In the genomic region with DNA sequence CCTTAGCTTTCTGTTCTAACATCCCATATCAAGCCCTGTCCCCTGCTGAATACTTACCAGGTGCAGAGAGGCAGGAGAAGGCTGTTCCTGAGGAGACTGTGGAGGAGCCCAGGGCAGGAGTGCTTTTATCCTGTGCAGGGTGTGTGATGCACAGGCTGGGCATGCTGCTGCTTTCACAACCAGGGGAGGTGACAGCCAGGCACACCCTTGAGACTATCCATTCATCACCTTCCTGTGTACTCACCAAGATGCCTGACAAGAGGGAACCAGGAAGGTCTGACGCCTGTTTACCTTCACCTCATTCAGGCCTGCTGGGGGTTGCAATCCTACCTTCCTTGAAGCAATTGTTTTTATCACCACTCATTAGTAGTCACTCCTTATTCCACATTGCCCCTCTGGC, we compare ENCODE assay signal across 17 cellular contexts. TPM values are rescaled to one million over a fixed set of nuclear protein-coding genes. Genes with fewer than 3 reads are reported as not detected.
DNase-seq lines count a peak whose midpoint lies in the region; ATAC-seq and TF ChIP-seq lines count a peak whose summit lies in the region.
"Had no signal": no experiment of that assay in that cellular context is flagged by ENCODE, and none has a peak within 500 bp of the region (broad histone marks: within the 10 kb centered on the region; RNA-seq: fewer than 3 reads in every experiment).

LCE3E (minus strand) TSS at position 100 of the 400 bp plus-strand sequence. CDS start 572 bp downstream, outside the sequence.

- 0 out of 3 replicates have a peak, but pooled peaks cover 3% of the 10 kb centered on the region for H3K36me3 Mint-ChIP-seq in GM23338 (ENCODE audit: low read depth)
- H3K36me3 Mint-ChIP-seq: CD14-positive monocyte had no signal

- no peak within 1 kb of the TSS for H3K4me3 Mint-ChIP-seq in GM23338
- H3K4me3 Mint-ChIP-seq: CD14-positive monocyte, H9 had no signal

- WGBS in upper lobe of left lung, 2 donors, result 53 to 71% methylated on average over 1 of the region's 1 CpG

- peaks cover 17% of the 10 kb centered on the region for H3K9me3 Mint-ChIP-seq in GM23338

- H3K27me3 ChIP-seq in GM23338 (ENCODE audit: insufficient read depth) (no peaks in the 10 kb centered on the region), upper lobe of left lung (no peaks in the 10 kb centered on the region), WERI-Rb-1 (ENCODE audit: insufficient read depth, low read depth, severe bottlenecking) (peaks cover 98% of the 10 kb centered on the region)

- no peak within 1 kb of the TSS; the same call in 1 of the 2 replicates for H3K27ac Mint-ChIP-seq in GM23338
- H3K27ac Mint-ChIP-seq: H9 had no signal

- TF ChIP-seq CTCF in GM23338 (conservative IDR thresholded peaks at IDR 0.05; ENCODE audit: low read depth in 2 of 2) (no peak), RWPE1 (conservative IDR thresholded peaks at IDR 0.05; ENCODE audit: low read depth) (no peak), upper lobe of left lung (IDR thresholded peaks at IDR 0.05) (no peak), WERI-Rb-1 (IDR thresholded peaks at IDR 0.05; ENCODE audit: low read depth, low read length) (no peak)

- ATAC-seq in GM23338, result no peak
- peak; percentile 14 to 49 for ATAC-seq in upper lobe of left lung (ENCODE audit: low FRiP score in 2 of 2)
- ATAC-seq: SK-N-SH treated with all-trans-retinoic acid at 6 μM for 48 hours had no signal

- TF ChIP-seq POLR2A in upper lobe of left lung (IDR thresholded peaks at IDR 0.05), result no peak

- H3K4me1 ChIP-seq in GM23338 (ENCODE audit: insufficient read depth), result no peaks in the 10 kb centered on the region
- H3K4me1 ChIP-seq in upper lobe of left lung, result no peaks in the 10 kb centered on the region

- H3K79me2 ChIP-seq in GM23338 (replicated peaks; ENCODE audit: insufficient read depth), result no peaks in the 10 kb centered on the region

- POLR2A ChIA-PET in RWPE1 (lab: Yijun Ruan, JAX; ENCODE audit: low non-redundant PET), result no interaction called here

- H3K36me3 ChIP-seq in GM23338 (ENCODE audit: insufficient read depth), result 0 out of 2 replicates have a peak, but pooled peaks cover 3% of the 10 kb centered on the region
- H3K36me3 ChIP-seq in upper lobe of left lung, result no peaks in the 10 kb centered on the region
- H3K36me3 ChIP-seq in WERI-Rb-1, result no peaks in the 10 kb centered on the region

- H2AFZ ChIP-seq in GM23338, result peak within 1 kb of the TSS; percentile 38; the same call in 1 of the 2 replicates

- no peak for TF ChIP-seq EP300 in upper lobe of left lung (IDR thresholded peaks at IDR 0.05)

- H3K9me2 ChIP-seq in GM23338 (ENCODE audit: insufficient read depth), result peaks cover 11% of the 10 kb centered on the region; the same call in 1 of the 2 replicates

- H3K4me3 ChIP-seq in GM23338, result no peak within 1 kb of the TSS
- H3K4me3 ChIP-seq in upper lobe of left lung, result no peak within 1 kb of the TSS
- no peak within 1 kb of the TSS for H3K4me3 ChIP-seq in WERI-Rb-1 (ENCODE audit: low read depth, low read length)

- no peaks in the 10 kb centered on the region for H3K4me1 Mint-ChIP-seq in GM23338
- H3K4me1 Mint-ChIP-seq: CD14-positive monocyte, H9 had no signal

- no peak within 1 kb of the TSS for H3K4me2 ChIP-seq in GM23338

- no peaks in the 10 kb centered on the region for H3F3A ChIP-seq in GM23338 (replicated peaks; ENCODE audit: low read depth)

- H3K27me3 Mint-ChIP-seq in GM23338 (ENCODE audit: insufficient read depth, low read depth, poor library complexity), result no peaks in the 10 kb centered on the region

- H3K9me3 ChIP-seq in upper lobe of left lung, result peaks cover 0 to 8% (median 5%) of the 10 kb centered on the region in 4 donors
- no peaks in the 10 kb centered on the region for H3K9me3 ChIP-seq in WERI-Rb-1 (ENCODE audit: severe bottlenecking)

- DNase-seq in GM23338 (ENCODE audit: low spot score) (no peak), RWPE1 (ENCODE audit: low spot score) (peak; percentile 53), epithelial cell of prostate (ENCODE audit: low read depth, low spot score) (peak; percentile 92), upper lobe of left lung (no peak), WERI-Rb-1 (no peak), DMS53 treated with DMSO at 0.1 percent for 48 hours (lab: John Stamatoyannopoulos, UW; ENCODE audit: unreplicated experiment) (no peak), OCI-M2 (lab: John Stamatoyannopoulos, UW; ENCODE audit: unreplicated experiment) (no peak)
- DNase-seq: DMS79 treated with DMSO at 0.1 percent for 48 hours; H9; NCI-H1105 treated with DMSO at 0.1 percent for 48 hours; NCI-H1694 treated with DMSO at 0.1 percent for 48 hours; NK-92 treated with Interleukin-12 subunit alpha and Interleukin-12 subunit beta, amount 100 ng/mL, for 24 hours; SHP77 treated with DMSO at 0.1 percent for 48 hours had no signal

- CTCF ChIA-PET in RWPE1 (lab: Yijun Ruan, JAX), result interaction anchor here (0.6 to 0.7 kb wide), 2 partner anchors 9 to 647 kb away, joined by 4 to 5 read pairs; no protein-coding TSS in a partner anchor

- H4K20me1 ChIP-seq in GM23338 (replicated peaks; ENCODE audit: insufficient read depth), result no peaks in the 10 kb centered on the region

- H3K27ac ChIP-seq in GM23338 (ENCODE audit: low read depth) (no peak within 1 kb of the TSS), RWPE1 (no peak within 1 kb of the TSS), epithelial cell of prostate (peak within 1 kb of the TSS; percentile 68), upper lobe of left lung (no peak within 1 kb of the TSS), WERI-Rb-1 (no peak within 1 kb of the TSS)

TF ChIP-seq in GM23338, 12 proteins besides CTCF, POLR2A, EP300 and RAD21 (continues in another document):
- TF ChIP-seq EZH2phosphoT487 (IDR thresholded peaks at IDR 0.05; ENCODE audit: unreplicated experiment) (no peak), STAT1 (IDR thresholded peaks at IDR 0.05; ENCODE audit: unreplicated experiment) (no peak), POLR2AphosphoS5 (IDR thresholded peaks at IDR 0.05; ENCODE audit: low read depth) (no peak), JUNB (IDR thresholded peaks at IDR 0.05; ENCODE audit: unreplicated experiment) (no peak), EZH2 (IDR thresholded peaks at IDR 0.05; ENCODE audit: low read depth, unreplicated experiment) (no peak)
- TF ChIP-seq, protein P1, sequence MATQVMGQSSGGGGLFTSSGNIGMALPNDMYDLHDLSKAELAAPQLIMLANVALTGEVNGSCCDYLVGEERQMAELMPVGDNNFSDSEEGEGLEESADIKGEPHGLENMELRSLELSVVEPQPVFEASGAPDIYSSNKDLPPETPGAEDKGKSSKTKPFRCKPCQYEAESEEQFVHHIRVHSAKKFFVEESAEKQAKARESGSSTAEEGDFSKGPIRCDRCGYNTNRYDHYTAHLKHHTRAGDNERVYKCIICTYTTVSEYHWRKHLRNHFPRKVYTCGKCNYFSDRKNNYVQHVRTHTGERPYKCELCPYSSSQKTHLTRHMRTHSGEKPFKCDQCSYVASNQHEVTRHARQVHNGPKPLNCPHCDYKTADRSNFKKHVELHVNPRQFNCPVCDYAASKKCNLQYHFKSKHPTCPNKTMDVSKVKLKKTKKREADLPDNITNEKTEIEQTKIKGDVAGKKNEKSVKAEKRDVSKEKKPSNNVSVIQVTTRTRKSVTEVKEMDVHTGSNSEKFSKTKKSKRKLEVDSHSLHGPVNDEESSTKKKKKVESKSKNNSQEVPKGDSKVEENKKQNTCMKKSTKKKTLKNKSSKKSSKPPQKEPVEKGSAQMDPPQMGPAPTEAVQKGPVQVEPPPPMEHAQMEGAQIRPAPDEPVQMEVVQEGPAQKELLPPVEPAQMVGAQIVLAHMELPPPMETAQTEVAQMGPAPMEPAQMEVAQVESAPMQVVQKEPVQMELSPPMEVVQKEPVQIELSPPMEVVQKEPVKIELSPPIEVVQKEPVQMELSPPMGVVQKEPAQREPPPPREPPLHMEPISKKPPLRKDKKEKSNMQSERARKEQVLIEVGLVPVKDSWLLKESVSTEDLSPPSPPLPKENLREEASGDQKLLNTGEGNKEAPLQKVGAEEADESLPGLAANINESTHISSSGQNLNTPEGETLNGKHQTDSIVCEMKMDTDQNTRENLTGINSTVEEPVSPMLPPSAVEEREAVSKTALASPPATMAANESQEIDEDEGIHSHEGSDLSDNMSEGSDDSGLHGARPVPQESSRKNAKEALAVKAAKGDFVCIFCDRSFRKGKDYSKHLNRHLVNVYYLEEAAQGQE (IDR thresholded peaks at IDR 0.05; ENCODE audit: unreplicated experiment), result no peak

RNA-seq across cellular contexts. Expression of gene LCE3E, which starts in this region (rescaled TPM):
- not detected in 2 replicates for total RNA-seq in GM23338 (2014; rRNA removed; shearing (Covaris generic))
- polyA plus RNA-seq in GM23338 (2016; fragmentation: Nextera tagmentation; extraction: Ambion mirVana), result not detected in 2 replicates
- total RNA-seq in upper lobe of left lung, result not detected
- total RNA-seq: A673, H9, NCI-H460 had no signal
- polyA plus RNA-seq: CD14-positive monocyte had no signal

Comparison
In these comparisons a context has a peak if more than half of its experiments do, and no peak if none do; other contexts are left out.
1. Peak in ATAC-seq in upper lobe of left lung; RNA of the gene not detected or under 1 TPM.
2. DNase-seq: peak in RWPE1 (single experiment) and epithelial cell of prostate (single experiment); none in GM23338 (single experiment), upper lobe of left lung (0 of 2), WERI-Rb-1 (single experiment), DMS53 treated with DMSO at 0.1 percent for 48 hours (single experiment) and OCI-M2 (single experiment).